ENCODE assay signal across 1 cellular context in the genomic region with DNA sequence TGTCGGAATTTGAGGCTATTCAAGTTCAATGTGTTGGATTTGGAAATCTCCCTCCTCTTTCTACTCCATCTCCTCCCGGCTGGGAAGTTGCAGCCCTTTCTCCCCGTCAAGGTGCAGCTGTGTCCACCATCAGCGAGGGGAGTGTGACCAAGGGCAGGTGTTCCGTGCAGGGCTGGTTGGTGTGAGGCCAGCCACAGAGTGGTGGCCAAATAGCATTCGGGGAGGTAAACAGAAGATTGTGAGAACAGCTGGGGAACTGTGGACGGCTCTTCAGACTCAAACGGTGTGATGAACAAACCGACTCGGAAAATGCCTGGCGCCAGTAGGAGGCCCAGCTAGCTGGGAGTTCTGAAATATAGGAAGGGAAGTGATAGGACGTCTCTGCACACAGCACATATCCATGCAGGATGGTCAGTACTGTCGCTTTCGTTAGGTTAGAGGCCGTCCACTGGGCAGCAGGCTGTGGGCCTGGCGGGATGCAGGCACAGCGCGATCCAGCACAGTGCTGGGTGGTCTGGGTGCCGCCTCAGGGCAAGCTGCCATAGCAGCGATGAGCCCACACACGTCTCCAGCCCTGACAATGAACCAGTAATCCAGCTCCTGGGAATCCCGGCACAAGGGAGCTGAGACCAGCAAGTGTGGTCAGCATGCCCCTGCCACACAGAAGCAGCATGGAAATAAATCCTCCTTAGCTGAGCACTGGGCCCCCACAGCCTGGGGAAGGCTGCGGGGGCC.
TF ChIP-seq lines count a peak whose summit lies in the region.

No MANE protein-coding gene starts in this region.

TF ChIP-seq in WTC11, 78 proteins besides CTCF, POLR2A, EP300 and RAD21 (continued from another document):
- TF ChIP-seq GABPB1 (CRISPR knock-in tag; IDR thresholded peaks at IDR 0.05) = no peak
